16 cellular contexts compared by ENCODE assay signal in the genomic region with DNA sequence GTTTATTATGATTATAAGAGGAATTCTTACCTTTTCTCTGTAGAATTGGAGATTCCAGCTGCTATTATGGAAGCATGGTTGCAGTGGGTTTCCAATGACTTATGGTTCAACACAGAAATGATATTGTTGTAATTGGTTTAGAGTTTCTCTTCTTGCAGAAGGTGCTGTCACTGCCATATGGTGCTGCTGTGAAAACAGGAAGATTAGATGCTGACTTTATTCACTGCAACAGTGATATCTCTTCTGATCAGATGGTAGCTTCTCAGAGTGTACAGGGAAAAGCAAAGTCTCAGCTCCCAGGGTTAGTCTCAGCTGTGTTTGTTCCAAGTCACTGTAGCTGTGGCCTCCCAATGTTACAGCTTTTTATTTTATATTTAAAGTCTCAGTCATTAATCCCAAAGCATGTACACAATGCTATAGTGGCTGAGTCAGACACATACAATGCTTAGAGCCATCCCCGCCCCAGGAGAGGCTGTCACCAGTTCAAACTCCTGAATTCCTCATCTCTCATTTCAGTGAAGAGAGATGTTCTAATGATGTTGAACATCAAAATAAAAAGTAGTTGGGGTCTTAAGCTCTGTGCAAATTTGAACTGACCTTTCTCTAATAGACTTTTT. TPM values are rescaled to one million over a fixed set of nuclear protein-coding genes. Genes with fewer than 3 reads are reported as not detected.
DNase-seq lines count a peak whose midpoint lies in the region; ATAC-seq and TF ChIP-seq lines count a peak whose summit lies in the region.
"Had no signal": no experiment of that assay in that cellular context is flagged by ENCODE, and none has a peak within 500 bp of the region (broad histone marks: within the 10 kb centered on the region; RNA-seq: fewer than 3 reads in every experiment).

No MANE protein-coding gene starts in this region.

- intact Hi-C loops in HCT116 (cut with micrococcal nuclease), result no loop called here

- H3K36me3 ChIP-seq in HCT116 (ENCODE audit: control insufficient read depth in 1 of 2, insufficient read depth in 2 of 2, low read length in 2 of 2), result no peaks in the 10 kb centered on the region
- H3K36me3 ChIP-seq in skeletal muscle satellite cell (ENCODE audit: insufficient read depth, low read length), result no peaks in the 10 kb centered on the region
- H3K36me3 ChIP-seq in upper lobe of left lung, result no peaks in the 10 kb centered on the region
- H3K36me3 ChIP-seq: cardiac muscle cell, tibial nerve had no signal

- DNase-seq in HCT116 (ENCODE audit: low read depth, low spot score) (no peak), SK-N-DZ (ENCODE audit: low spot score) (peak; percentile 37), upper lobe of left lung (no peak), putamen (ENCODE audit: low spot score) (no peak)
- DNase-seq: activated CD4-positive, alpha-beta T cell treated with anti-CD3 and anti-CD28 coated beads for 48 hours; activated naive CD4-positive, alpha-beta T cell treated with anti-CD3 and anti-CD28 coated beads, Interleukin-2, amount 50 U/mL, for 16 hours; DMS79 treated with DMSO at 0.1 percent for 48 hours; NCI-H1048 had no signal

- no peaks in the 10 kb centered on the region for H3K9me2 ChIP-seq in HCT116 (ENCODE audit: insufficient read depth)

- H3K79me2 ChIP-seq in HCT116 (ENCODE audit: insufficient read depth, low read length), result no peaks in the 10 kb centered on the region

- TF ChIP-seq POLR2A in HCT116 (IDR thresholded peaks at IDR 0.05; ENCODE audit: borderline replicate concordance, extremely low read depth, insufficient read depth, insufficient read length), result no peak
- no peak for TF ChIP-seq POLR2A in upper lobe of left lung (IDR thresholded peaks at IDR 0.05)

- no peaks in the 10 kb centered on the region for H4K20me1 ChIP-seq in HCT116 (ENCODE audit: insufficient read depth)

- no peak overlapping the region for H3K9ac ChIP-seq in HCT116 (ENCODE audit: low read length)
- H3K9ac ChIP-seq in skeletal muscle satellite cell (ENCODE audit: low read depth, low read length), result no peak overlapping the region

- RAD21 ChIA-PET in HCT116 (lab: Charles Lee; ENCODE audit: low non-redundant PET in 1 of 2, low total read pairs in 2 of 2, uncharacterized antibody in 2 of 2, unreplicated experiment in 2 of 2), result no interaction called here

- H3K27me3 ChIP-seq in HCT116 (ENCODE audit: insufficient read depth, low read length) (no peaks in the 10 kb centered on the region), skeletal muscle satellite cell (ENCODE audit: control insufficient read depth, insufficient read depth, low read length) (no peaks in the 10 kb centered on the region), upper lobe of left lung (no peaks in the 10 kb centered on the region)
- H3K27me3 ChIP-seq: cardiac muscle cell, tibial nerve had no signal

- H3K27ac ChIP-seq in HCT116 (ENCODE audit: low read depth, low read length) (no peak overlapping the region), upper lobe of left lung (no peak overlapping the region)
- H3K27ac ChIP-seq: cardiac muscle cell, tibial nerve had no signal

- no peak overlapping the region for H2AFZ ChIP-seq in HCT116 (ENCODE audit: low read depth, low read length, poor library complexity, severe bottlenecking)

- ATAC-seq in HCT116 (peak; percentile 57; the same call in 1 of the 2 replicates), esophagus mucosa (peak; percentile 89), upper lobe of left lung (ENCODE audit: low FRiP score in 2 of 2) (no peak), HG02938 (IDR thresholded peaks at IDR 0.05; ENCODE audit: unreplicated experiment) (no peak)
- ATAC-seq: left lobe of liver; Right ventricle myocardium inferior; stimulated activated memory B cell treated with anti-CD40 and anti-IgM and Interleukin-4, amounts not matched to agents 10 μg/mL and 1 μg/mL and 100 μg/mL, for 72 hours had no signal

- no peaks in the 10 kb centered on the region for H3K9me3 ChIP-seq in HCT116 (ENCODE audit: control insufficient read depth in 1 of 2, insufficient read depth in 1 of 2, low read depth in 1 of 2, low read length in 2 of 2)
- H3K9me3 ChIP-seq in skeletal muscle satellite cell (replicated peaks; ENCODE audit: low read length), result no peaks in the 10 kb centered on the region
- H3K9me3 ChIP-seq in upper lobe of left lung, result no peaks in the 10 kb centered on the region
- H3K9me3 ChIP-seq: tibial nerve had no signal

- TF ChIP-seq RAD21 in HCT116 (IDR thresholded peaks at IDR 0.05; ENCODE audit: low read depth), result no peak

- H3K4me3 ChIP-seq in HCT116 (replicated peaks in 1 of 2; ENCODE audit: low read depth in 1 of 2, low read length in 2 of 2) (no peak overlapping the region), skeletal muscle satellite cell (ENCODE audit: low read length) (no peak overlapping the region), upper lobe of left lung (no peak overlapping the region)
- H3K4me3 ChIP-seq: cardiac muscle cell, tibial nerve had no signal

- 85 to 95% methylated on average over 1 of the region's 1 CpG for WGBS in upper lobe of left lung, 2 donors

- CTCF ChIA-PET in HCT116 (lab: Charles Lee), result interaction anchor here (1.1 kb wide), 1 partner anchor 288 kb away, joined by 3 read pairs; no protein-coding TSS in a partner anchor

- 0 out of 2 replicates have a peak overlapping the region, but pooled peaks have one; percentile 2 for H3K4me2 ChIP-seq in HCT116 (ENCODE audit: low read length)
- peak overlapping the region; percentile 29 for H3K4me2 ChIP-seq in skeletal muscle satellite cell (ENCODE audit: low read length)

- BruUV-seq in HCT116 (replicated peaks; lab: Mats Ljungman, UMichigan), result no TSS peak

- POLR2A ChIA-PET in HCT116 (lab: Charles Lee), result no interaction called here

- peaks cover 0 to 24% of the 10 kb centered on the region in 2 experiments; a peak in 2 of 4 replicates for H3K4me1 ChIP-seq in HCT116 (ENCODE audit: control insufficient read depth in 1 of 2, insufficient read depth in 2 of 2, low read length in 2 of 2)
- H3K4me1 ChIP-seq in skeletal muscle satellite cell (ENCODE audit: control insufficient read depth, insufficient read depth, low read length), result peaks cover 23% of the 10 kb centered on the region
- H3K4me1 ChIP-seq in upper lobe of left lung, result peaks cover 0 to 4% (median 0%) of the 10 kb centered on the region in 4 donors
- H3K4me1 ChIP-seq: tibial nerve had no signal

- TF ChIP-seq CTCF in HCT116 (IDR thresholded peaks at IDR 0.05 in 2 of 3, conservative IDR thresholded peaks at IDR 0.05 in 1 of 3; ENCODE audit: borderline replicate concordance in 1 of 3, insufficient read depth in 1 of 3, low read depth in 2 of 3, low read length in 2 of 3) (no peak), upper lobe of left lung (IDR thresholded peaks at IDR 0.05) (no peak)

- TF ChIP-seq EP300 in upper lobe of left lung (IDR thresholded peaks at IDR 0.05), result no peak

TF ChIP-seq in HCT116, 20 proteins besides CTCF, POLR2A, EP300 and RAD21:
- TF ChIP-seq CBX3 (IDR thresholded peaks at IDR 0.05; ENCODE audit: low read depth) (no peak), SRF (IDR thresholded peaks at IDR 0.05; ENCODE audit: low read depth) (no peak), SIN3A (IDR thresholded peaks at IDR 0.05; ENCODE audit: low read depth) (no peak), SP1 (IDR thresholded peaks at IDR 0.05; ENCODE audit: low read depth) (no peak), ELF1 (IDR thresholded peaks at IDR 0.05; ENCODE audit: borderline replicate concordance, low read depth) (no peak), POLR2AphosphoS5 (IDR thresholded peaks at IDR 0.05; ENCODE audit: low read depth, low read length) (no peak)
TF ChIP-seq in HCT116: peak in this region for 0.

RNA-seq across cellular contexts. Expression of a gene that starts 42.7 kb away (rescaled TPM):
- total RNA-seq in HCT116 (2021; ENCODE audit: unreplicated experiment) (21.1 TPM), esophagus mucosa (10.8 TPM), upper lobe of left lung (100 to 1,000 TPM in 1 of 6 donors, 10 to 100 TPM in 5; 10.5 to 134 (median 54.7) TPM)
- 16.4 and 19.6 TPM in 2 replicates for polyA plus RNA-seq in HCT116 (2012)
- 24.2 and 37.9 TPM in 2 replicates for polyA plus RNA-seq in SK-N-DZ (2014; cell fraction: cytosol; rRNA removed)
- polyA plus RNA-seq in SK-N-DZ (2014; cell fraction: nucleus; rRNA removed), result 17.4 and 24.7 TPM in 2 replicates
- total RNA-seq in skeletal muscle satellite cell (2012; rRNA removed), result 8.4 and 14.4 TPM in 2 replicates

Comparison
In these comparisons a context has a peak if more than half of its experiments do, and no peak if none do; other contexts are left out.
1. ATAC-seq: peak in HCT116 (single experiment) and esophagus mucosa (single experiment); none in upper lobe of left lung (0 of 2) and HG02938 (single experiment).